ENCODE assay signal across 1 cellular context in genomic region chr9:16267336-16268036, GRCh38.
TF ChIP-seq lines count a peak whose summit lies in the region.

No MANE protein-coding gene starts in this region.

TF ChIP-seq in GM23338, 12 proteins besides CTCF, POLR2A, EP300 and RAD21 (continued from another document):
- TF ChIP-seq REST (IDR thresholded peaks at IDR 0.05; ENCODE audit: unreplicated experiment) (no peak), ZNF331 (CRISPR knock-in tag; IDR thresholded peaks at IDR 0.05; ENCODE audit: low read depth) (no peak), JUNB (IDR thresholded peaks at IDR 0.05; ENCODE audit: unreplicated experiment) (no peak), EZH2 (IDR thresholded peaks at IDR 0.05; ENCODE audit: low read depth, unreplicated experiment) (no peak)
